In genomic region chr21:40074198-40074597, GRCh38 we compare ENCODE assay signal across 19 cellular contexts.
DNase-seq lines count a peak whose midpoint lies in the region; ATAC-seq, FAIRE-seq and TF ChIP-seq lines count a peak whose summit lies in the region.
"Had no signal": no experiment of that assay in that cellular context is flagged by ENCODE, and none has a peak within 500 bp of the region (broad histone marks: within the 10 kb centered on the region; RNA-seq: fewer than 3 reads in every experiment).

No MANE protein-coding gene starts in this region.

- peaks cover 0 to 1% (median 0%) of the 10 kb centered on the region in 7 donors for H3K27me3 ChIP-seq in heart right ventricle
- no peaks in the 10 kb centered on the region for H3K27me3 ChIP-seq in right cardiac atrium (ENCODE audit: control insufficient read depth, insufficient read depth)
- H3K27me3 ChIP-seq in sigmoid colon, result no peaks in the 10 kb centered on the region

- H3K4me1 ChIP-seq in heart right ventricle, result peaks cover 0 to 13% (median 7%) of the 10 kb centered on the region in 9 donors
- H3K4me1 ChIP-seq in right cardiac atrium (ENCODE audit: control insufficient read depth, insufficient read depth, low read length), result no peaks in the 10 kb centered on the region
- H3K4me1 ChIP-seq in sigmoid colon, result peaks cover 0 to 40% (median 34%) of the 10 kb centered on the region in 4 donors
- H3K4me1 ChIP-seq: A549, Caco-2, HAP-1 had no signal

- ATAC-seq in Right ventricle myocardium inferior (peak; percentile 88), heart right ventricle (peak; percentile 74 to 94 (median 88)), right cardiac atrium (peak; percentile 44 to 86), HG03342 (IDR thresholded peaks at IDR 0.05; ENCODE audit: unreplicated experiment) (no peak)
- ATAC-seq: A549 had no signal

- H3K4me3 ChIP-seq in heart right ventricle (no peak overlapping the region), right cardiac atrium (ENCODE audit: low read length) (no peak overlapping the region), sigmoid colon (no peak overlapping the region)
- H3K4me3 ChIP-seq: A549, GM23248, HAP-1 had no signal

- TF ChIP-seq CTCF in heart right ventricle (IDR thresholded peaks at IDR 0.05) (no peak), sigmoid colon (IDR thresholded peaks at IDR 0.05) (no peak)

- FAIRE-seq in HTR-8/SVneo (lab: Jason Lieb, UNC), result no peak
- FAIRE-seq: A549, D721Med, G401.6, GM12891 had no signal

- TF ChIP-seq POLR2A in sigmoid colon (IDR thresholded peaks at IDR 0.05), result no peak

- H3K36me3 ChIP-seq in heart right ventricle (no peaks in the 10 kb centered on the region), sigmoid colon (no peaks in the 10 kb centered on the region)
- H3K36me3 ChIP-seq: HAP-1 had no signal

- peak overlapping the region in 7 of 10 donors; percentile 52 to 74 (median 59) for H3K27ac ChIP-seq in heart right ventricle
- H3K27ac ChIP-seq in right cardiac atrium (ENCODE audit: low read length), result no peak overlapping the region
- peak overlapping the region; percentile 67 to 72 (median 70) for H3K27ac ChIP-seq in sigmoid colon
- H3K27ac ChIP-seq: 22Rv1, A549, C4-2B, GM23248 had no signal

- DNase-seq in Right ventricle myocardium inferior (ENCODE audit: missing footprints) (no peak), cardiac septum (ENCODE audit: low spot score) (no peak), heart right ventricle (peak in 1 of 2 donors; percentile 37), right cardiac atrium (no peak), sigmoid colon (no peak), HTR-8/SVneo (ENCODE audit: insufficient read length, low spot score) (no peak)
- no peak for DNase-seq in activated T-cell treated with anti-CD3 and anti-CD28 coated beads, Interleukin-2, amount 50 U/mL, for 1 hour
- DNase-seq: AML-193; Caco-2; CD4-positive, alpha-beta T cell; GM23248 had no signal

- 34 to 36% methylated on average over 6 of the region's 6 CpGs for WGBS in heart right ventricle, 2 donors
- 31% methylated on average over 6 of the region's 6 CpGs for WGBS in right cardiac atrium
- WGBS in sigmoid colon, 2 donors, result 82 to 83% methylated on average over 6 of the region's 6 CpGs

- H3K9me3 ChIP-seq in heart right ventricle (no peaks in the 10 kb centered on the region), right cardiac atrium (ENCODE audit: control insufficient read depth, low read length) (no peaks in the 10 kb centered on the region), sigmoid colon (no peaks in the 10 kb centered on the region)
- H3K9me3 ChIP-seq: A549, Caco-2, HAP-1 had no signal

- TF ChIP-seq EP300 in sigmoid colon (IDR thresholded peaks at IDR 0.05), result peak in 1 of 4 donors; percentile 59

- intact Hi-C loops in Right ventricle myocardium inferior (cut with DNase I), result no loop called here
- intact Hi-C loops in cardiac septum (cut with DNase I), result no loop called here
- intact Hi-C loops in heart right ventricle (cut with DNase I), result no loop called here
- intact Hi-C loops in right cardiac atrium (cut with DNase I), result no loop called here
- intact Hi-C loops in sigmoid colon (cut with DNase I), result loop anchor here (5.0 kb wide), 1 partner anchor 43 kb away; no protein-coding TSS in a partner anchor
